Comparison of ENCODE assay signal across 3 cellular contexts in genomic region chr16:21674456-21674855, GRCh38. TPM values are rescaled to one million over a fixed set of nuclear protein-coding genes. Genes with fewer than 3 reads are reported as not detected.
"Had no signal": no experiment of that assay in that cellular context is flagged by ENCODE, and none has a peak within 500 bp of the region (broad histone marks: within the 10 kb centered on the region; RNA-seq: fewer than 3 reads in every experiment).

No MANE protein-coding gene starts in this region.

RNA-seq across cellular contexts. Expression of gene OTOA, which starts 10.7 kb away (rescaled TPM):
- total RNA-seq: NCI-H460, Right ventricle myocardium inferior, SJCRH30 had no signal

RNA-seq across cellular contexts. Expression of gene IGSF6, which starts 22.0 kb away (rescaled TPM):
- total RNA-seq: NCI-H460, SJCRH30 had no signal
